In the genomic region with DNA sequence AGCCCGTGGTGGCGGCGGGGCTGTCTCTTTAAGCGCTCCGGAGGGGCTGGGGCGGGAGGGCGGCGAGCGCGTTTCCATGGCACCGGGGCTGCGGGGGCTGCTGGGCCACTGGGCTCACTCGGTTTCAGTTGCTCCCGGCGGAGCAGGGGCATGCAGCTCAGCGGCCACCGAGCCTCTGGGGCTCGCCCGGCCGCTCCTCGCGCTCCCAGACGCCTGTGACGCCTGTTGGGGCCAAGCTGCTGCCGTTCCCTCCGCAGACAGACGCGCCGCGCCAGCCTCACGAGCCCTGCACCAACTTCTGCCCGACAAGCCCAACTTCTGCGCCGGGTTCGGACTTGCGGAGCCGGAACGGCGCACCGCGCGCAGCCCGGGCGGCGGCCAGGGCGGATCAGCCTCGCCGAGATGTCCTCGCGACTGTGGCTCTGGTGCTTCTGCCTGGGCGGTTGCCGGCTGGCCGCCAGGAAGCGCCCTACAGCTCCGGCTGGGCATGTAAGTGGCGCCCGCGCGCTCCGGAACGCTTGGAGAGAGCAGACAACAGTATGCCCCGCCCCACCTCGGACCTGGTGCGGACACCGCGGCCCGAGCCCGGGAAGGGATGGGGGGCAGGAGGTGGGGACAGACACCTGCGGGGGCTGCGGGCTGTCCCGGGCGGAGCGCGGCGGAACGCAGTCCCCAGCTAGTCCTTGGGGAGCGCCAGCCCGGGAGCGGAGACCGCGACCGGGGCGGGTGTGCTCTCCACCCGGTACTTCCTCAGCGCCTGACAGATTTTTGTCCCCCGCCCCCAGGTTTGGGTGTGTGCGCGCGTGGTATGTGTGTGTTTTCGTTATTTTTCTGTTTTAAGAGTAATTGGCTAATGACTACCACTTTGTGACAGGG, we compare ENCODE assay signal across 8 cellular contexts.
DNase-seq lines count a peak whose midpoint lies in the region; ATAC-seq, FAIRE-seq and TF ChIP-seq lines count a peak whose summit lies in the region.

No MANE protein-coding gene starts in this region.

- H3K4me1 Mint-ChIP-seq in activated naive CD8-positive, alpha-beta T cell (ENCODE audit: low read depth), result peaks cover 16% of the 10 kb centered on the region

- no peaks in the 10 kb centered on the region for H3K36me3 Mint-ChIP-seq in activated naive CD8-positive, alpha-beta T cell

- no peaks in the 10 kb centered on the region for H3K9me3 ChIP-seq in osteoblast (ENCODE audit: low read depth, low read length)

- H3K27ac Mint-ChIP-seq in activated naive CD8-positive, alpha-beta T cell, result no peak overlapping the region

- peaks cover 6% of the 10 kb centered on the region for H3K4me1 ChIP-seq in osteoblast (ENCODE audit: insufficient read depth, low read length)

- H4K20me1 ChIP-seq in osteoblast (ENCODE audit: insufficient read depth, low read length), result no peaks in the 10 kb centered on the region

- peak overlapping the region; percentile 57 for H3K4me3 Mint-ChIP-seq in activated naive CD8-positive, alpha-beta T cell

- peaks cover 24% of the 10 kb centered on the region for H3K27me3 Mint-ChIP-seq in activated naive CD8-positive, alpha-beta T cell

- no peaks in the 10 kb centered on the region for H3K36me3 ChIP-seq in osteoblast (ENCODE audit: insufficient read depth, low read length)

- H3K79me2 ChIP-seq in osteoblast (ENCODE audit: insufficient read depth, low read length), result no peaks in the 10 kb centered on the region

- H3K4me3 ChIP-seq in osteoblast (ENCODE audit: insufficient read depth, low read length), result peak overlapping the region; percentile 68

- H3K27me3 ChIP-seq in osteoblast (ENCODE audit: insufficient read depth, low read length), result peaks cover 25% of the 10 kb centered on the region

- FAIRE-seq in RCC 7860 (lab: Jason Lieb, UNC), result no peak

- peaks cover 2% of the 10 kb centered on the region for H3K9me3 Mint-ChIP-seq in activated naive CD8-positive, alpha-beta T cell (ENCODE audit: low read depth)

- ATAC-seq in GM19351 (IDR thresholded peaks at IDR 0.05; ENCODE audit: unreplicated experiment) (peak; percentile 62), HG03354 (IDR thresholded peaks at IDR 0.05; ENCODE audit: poor library complexity, severe bottlenecking, unreplicated experiment) (peak; percentile 76), Right ventricle myocardium superior (ENCODE audit: poor library complexity) (peak; percentile 97)

- no peak overlapping the region for H3K27ac ChIP-seq in osteoblast (ENCODE audit: low read depth, low read length)

- peak overlapping the region; percentile 87 for H3K4me2 ChIP-seq in osteoblast (ENCODE audit: insufficient read depth, low read length)

- no peak for TF ChIP-seq CTCF in osteoblast (IDR thresholded peaks at IDR 0.05; ENCODE audit: extremely low read depth, low read depth, low read length)

- H2AFZ ChIP-seq in osteoblast (ENCODE audit: low read length), result peak overlapping the region; percentile 50

- DNase-seq in DMS53 treated with DMSO at 0.1 percent for 48 hours (lab: John Stamatoyannopoulos, UW; ENCODE audit: unreplicated experiment) (peak; percentile 55), NCI-H510A (lab: John Stamatoyannopoulos, UW) (peak; percentile 81), Right ventricle myocardium superior (peak; percentile 87), osteoblast (ENCODE audit: insufficient read length, low spot score, missing footprints) (peak; percentile 87), RCC 7860 (ENCODE audit: low spot score) (no peak)

- intact Hi-C loops in Right ventricle myocardium superior (cut with DNase I), result no loop called here
